20 cellular contexts compared by ENCODE assay signal in the genomic region with DNA sequence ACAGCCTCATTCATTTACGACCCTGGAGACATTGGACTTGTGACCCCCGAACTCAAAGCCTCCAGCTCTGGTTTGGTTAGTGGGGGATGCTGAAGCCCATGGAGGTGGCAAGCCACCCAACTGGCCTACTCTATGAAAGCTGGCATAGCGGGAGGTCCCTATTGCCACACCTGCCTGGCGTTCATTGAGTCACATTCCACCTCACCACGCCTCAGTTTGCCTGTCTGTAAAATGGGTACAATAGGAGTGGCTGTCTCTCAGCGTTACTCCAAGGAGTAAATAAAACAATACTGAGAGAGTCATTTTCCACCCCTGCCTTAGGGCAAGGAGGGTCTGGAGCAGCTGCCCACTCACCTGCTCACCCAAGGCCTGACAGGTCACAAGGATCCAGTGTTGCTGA.
A peak's percentile ranks its signal among the peaks of the same experiment; 100 is the strongest.
DNase-seq lines count a peak whose midpoint lies in the region; ATAC-seq, FAIRE-seq and TF ChIP-seq lines count a peak whose summit lies in the region.
"Had no signal": no experiment of that assay in that cellular context is flagged by ENCODE, and none has a peak within 500 bp of the region (broad histone marks: within the 10 kb centered on the region; RNA-seq: fewer than 3 reads in every experiment).

No MANE protein-coding gene starts in this region.

- TF ChIP-seq CTCF in left ventricle myocardium inferior (IDR thresholded peaks at IDR 0.05; ENCODE audit: borderline replicate concordance) (no peak), A549 (IDR thresholded peaks at IDR 0.05) (no peak)

- no peak overlapping the region for H3K4me3 Mint-ChIP-seq in stimulated activated effector memory CD8-positive, alpha-beta T cell treated with anti-CD3 and anti-CD28 coated beads, Interleukin-12 subunit alpha, Interleukin-12 subunit beta, amount 100 ng/mL, for 72 hours
- H3K4me3 Mint-ChIP-seq: B cell; CD4-positive, alpha-beta T cell; CD8-positive, alpha-beta T cell had no signal

- no peaks in the 10 kb centered on the region for H3K4me1 ChIP-seq in left ventricle myocardium inferior
- no peaks in the 10 kb centered on the region for H3K4me1 ChIP-seq in A549
- H3K4me1 ChIP-seq: Caco-2 had no signal

- POLR2A ChIA-PET in A549 (lab: Yijun Ruan, JAX), result no interaction called here

- peaks cover 100% of the 10 kb centered on the region for H3K36me3 Mint-ChIP-seq in stimulated activated effector memory CD8-positive, alpha-beta T cell treated with anti-CD3 and anti-CD28 coated beads, Interleukin-12 subunit alpha, Interleukin-12 subunit beta, amount 100 ng/mL, for 72 hours

- intact Hi-C loops in Right ventricle myocardium inferior (cut with DNase I), result no loop called here
- intact Hi-C loops in left ventricle myocardium inferior (cut with micrococcal nuclease), result no loop called here

- no peaks in the 10 kb centered on the region for H3K36me3 ChIP-seq in left ventricle myocardium inferior

- CTCF ChIA-PET in A549 (lab: Yijun Ruan, JAX), result no interaction called here

- FAIRE-seq in A549 (lab: Jason Lieb, UNC), result no peak
- FAIRE-seq: D721Med, G401.6, GM12891, GM19239 had no signal

- H3K27ac Mint-ChIP-seq in stimulated activated effector memory CD8-positive, alpha-beta T cell treated with anti-CD3 and anti-CD28 coated beads, Interleukin-12 subunit alpha, Interleukin-12 subunit beta, amount 100 ng/mL, for 72 hours, result peak overlapping the region; percentile 17
- H3K27ac Mint-ChIP-seq: B cell; CD4-positive, alpha-beta T cell; CD8-positive, alpha-beta T cell had no signal

- in situ Hi-C loops in ACHN (cut with HindIII; ENCODE audit: low pct_ligation_motif_present, low pct_unique_long_range_greater_than_20kb, low sequenced_read_pairs), result no loop called here

- H3K9me3 Mint-ChIP-seq in stimulated activated effector memory CD8-positive, alpha-beta T cell treated with anti-CD3 and anti-CD28 coated beads, Interleukin-12 subunit alpha, Interleukin-12 subunit beta, amount 100 ng/mL, for 72 hours, result no peaks in the 10 kb centered on the region
- H3K9me3 Mint-ChIP-seq: CD4-positive, alpha-beta T cell; CD8-positive, alpha-beta T cell had no signal

- no peak for ATAC-seq in Right ventricle myocardium inferior
- no peak for ATAC-seq in A549
- no peak for ATAC-seq in stimulated activated effector memory CD8-positive, alpha-beta T cell treated with anti-CD3 and anti-CD28 coated beads, Interleukin-12 subunit alpha, Interleukin-12 subunit beta, amount 100 ng/mL, for 72 hours
- ATAC-seq: CD8-positive, alpha-beta T cell had no signal

- no peak for TF ChIP-seq RAD21 in A549 (conservative IDR thresholded peaks at IDR 0.05 in 1 of 2, IDR thresholded peaks at IDR 0.05 in 1 of 2)

- no peaks in the 10 kb centered on the region for H3K27me3 ChIP-seq in left ventricle myocardium inferior (ENCODE audit: low read depth)
- H3K27me3 ChIP-seq: BLaER1 treated with 17β-estradiol and CSF1 and Interleukin-3, amounts not matched to agents 10 nM and 100 nM had no signal

- TF ChIP-seq POLR2A in A549 (IDR thresholded peaks at IDR 0.05; ENCODE audit: low read length), result no peak

- no peak overlapping the region for H3K4me3 ChIP-seq in left ventricle myocardium inferior
- H3K4me3 ChIP-seq in A549, result no peak overlapping the region
- H3K4me3 ChIP-seq: BLaER1 treated with 17β-estradiol and CSF1 and Interleukin-3, amounts not matched to agents 10 nM and 100 nM had no signal

- H3K27ac ChIP-seq in left ventricle myocardium inferior (replicated peaks) (no peak overlapping the region), A549 (no peak overlapping the region)
- H3K27ac ChIP-seq: 22Rv1, C4-2B had no signal

- H3K9me3 ChIP-seq in left ventricle myocardium inferior (replicated peaks) (no peaks in the 10 kb centered on the region), A549 (no peaks in the 10 kb centered on the region)
- H3K9me3 ChIP-seq: BLaER1 treated with 17β-estradiol and CSF1 and Interleukin-3, amounts not matched to agents 10 nM and 100 nM; Caco-2 had no signal

- peaks cover 27% of the 10 kb centered on the region for H3K4me1 Mint-ChIP-seq in stimulated activated effector memory CD8-positive, alpha-beta T cell treated with anti-CD3 and anti-CD28 coated beads, Interleukin-12 subunit alpha, Interleukin-12 subunit beta, amount 100 ng/mL, for 72 hours
- H3K4me1 Mint-ChIP-seq: B cell had no signal

- no peak for TF ChIP-seq EP300 in A549 (IDR thresholded peaks at IDR 0.05)

- H3K4me2 ChIP-seq in A549, result no peak overlapping the region
- H3K4me2 ChIP-seq: BLaER1 treated with 17β-estradiol and CSF1 and Interleukin-3, amounts not matched to agents 10 nM and 100 nM had no signal

- 90% methylated on average over 6 of the region's 6 CpGs for WGBS in A549 (ENCODE audit: missing lambda C conversion rate)

- DNase-seq in Right ventricle myocardium inferior (ENCODE audit: missing footprints) (peak; percentile 9), left ventricle myocardium inferior (no peak), A549 (ENCODE audit: low read depth in 1 of 2, low spot score in 1 of 2) (no peak), ACHN (no peak)
- DNase-seq in stimulated activated effector memory CD8-positive, alpha-beta T cell treated with anti-CD3 and anti-CD28 coated beads, Interleukin-12 subunit alpha, Interleukin-12 subunit beta, amount 100 ng/mL, for 72 hours (ENCODE audit: low spot score in 2 of 2), result no peak
- DNase-seq: AML-193; Caco-2; Calu3; CD4-positive, alpha-beta T cell; CD8-positive, alpha-beta T cell; DMS79 treated with DMSO at 0.1 percent for 48 hours; GF-D8 had no signal

TF ChIP-seq in A549, 52 proteins besides CTCF, POLR2A, EP300 and RAD21:
- no peak for TF ChIP-seq ESRRA (IDR thresholded peaks at IDR 0.05; ENCODE audit: borderline replicate concordance, low read length)
- 0 out of 2 replicates have a peak, but pooled peaks have one; percentile 39 for TF ChIP-seq KDM1A (IDR thresholded peaks at IDR 0.05; ENCODE audit: low read depth)
TF ChIP-seq in A549: peak in this region for 1.
